ENCODE assay signal across 13 cellular contexts in genomic region chr17:74853048-74853397, GRCh38. TPM values are rescaled to one million over a fixed set of nuclear protein-coding genes. Genes with fewer than 3 reads are reported as not detected.
DNase-seq lines count a peak whose midpoint lies in the region; ATAC-seq and TF ChIP-seq lines count a peak whose summit lies in the region.
"Had no signal": no experiment of that assay in that cellular context is flagged by ENCODE, and none has a peak within 500 bp of the region (broad histone marks: within the 10 kb centered on the region; RNA-seq: fewer than 3 reads in every experiment).

No MANE protein-coding gene starts in this region.

- peak overlapping the region; percentile 50 for H3K4me3 Mint-ChIP-seq in activated CD8-positive, alpha-beta memory T cell treated with anti-CD3 and anti-CD28 coated beads, Interleukin-2, amount 10 ng/mL, durations not matched to agents 7 days and 5 days
- peak overlapping the region; percentile 62 for H3K4me3 Mint-ChIP-seq in central memory CD8-positive, alpha-beta T cell

- H3K36me3 Mint-ChIP-seq in activated CD8-positive, alpha-beta memory T cell treated with anti-CD3 and anti-CD28 coated beads, Interleukin-2, amount 10 ng/mL, durations not matched to agents 7 days and 5 days = no peaks in the 10 kb centered on the region
- peaks cover 5% of the 10 kb centered on the region for H3K36me3 Mint-ChIP-seq in central memory CD8-positive, alpha-beta T cell (ENCODE audit: insufficient read depth)

- no peak for TF ChIP-seq RAD21 in IMR-90 (IDR thresholded peaks at IDR 0.05; ENCODE audit: low read length)

- no peaks in the 10 kb centered on the region; the same call in 1 of the 2 replicates for H4K20me1 ChIP-seq in IMR-90 (ENCODE audit: insufficient read depth, low read length)

- no peak overlapping the region for H2BK120ac ChIP-seq in IMR-90 (ENCODE audit: low read depth, low read length)

- POLR2A ChIA-PET in IMR-90 (lab: Charles Lee; ENCODE audit: unreplicated experiment) = no interaction called here

- DNase-seq in activated CD8-positive, alpha-beta memory T cell treated with anti-CD3 and anti-CD28 coated beads, Interleukin-2, amount 10 ng/mL, durations not matched to agents 7 days and 5 days = no peak
- no peak for DNase-seq in activated CD8-positive, alpha-beta memory T cell treated with anti-CD3 and anti-CD28 coated beads, Interleukin-2, amount 50 U/mL, for 4 hours
- DNase-seq in IMR-90 (no peak), NCI-H510A (lab: John Stamatoyannopoulos, UW) (no peak), DMS79 treated with DMSO at 0.1 percent for 48 hours (lab: John Stamatoyannopoulos, UW) (no peak), GM03348 (ENCODE audit: low spot score) (no peak)
- DNase-seq in central memory CD8-positive, alpha-beta T cell (ENCODE audit: low spot score in 2 of 2) = no peak
- DNase-seq: aorta, left cardiac atrium had no signal

- in situ Hi-C loops in IMR-90 (cut with MboI; ENCODE audit: low sequenced_read_pairs) = loop anchor here (25.0 kb wide), 1 partner anchor 641 kb away; the partner anchor contains the start of genes RPL38 and TTYH2

- H2BK20ac ChIP-seq in IMR-90 (ENCODE audit: low read depth, low read length) = no peak overlapping the region

- H2AK9ac ChIP-seq in IMR-90 (replicated peaks; ENCODE audit: low read depth, low read length, poor library complexity) = peak overlapping the region; percentile 1

- H2AFZ ChIP-seq in IMR-90 (replicated peaks; ENCODE audit: low read length, poor library complexity) (no peak overlapping the region), neuron (ENCODE audit: low read depth, low read length) (no peak overlapping the region)

- H3K4me3 ChIP-seq in IMR-90 (ENCODE audit: insufficient read depth, low read depth, low read length) (no peak overlapping the region), neuron (ENCODE audit: low read length) (peak overlapping the region; percentile 36)

- no peak for TF ChIP-seq CTCF in IMR-90 (conservative IDR thresholded peaks at IDR 0.05; ENCODE audit: low read depth, low read length)

- H4K91ac ChIP-seq in IMR-90 (ENCODE audit: insufficient read depth, low read depth, low read length) = no peak overlapping the region

- no CpG with 5 or more reads among the region's 9 CpGs for WGBS in IMR-90 (ENCODE audit: extremely low coverage in 2 of 2, insufficient read length in 1 of 2), 2 experiments

- intact Hi-C loops in IMR-90 (cut with micrococcal nuclease) = no loop called here

- H3K56ac ChIP-seq in IMR-90 (ENCODE audit: extremely low read depth, insufficient read depth, low read length) = no peak overlapping the region

- no peaks in the 10 kb centered on the region for H3K36me3 ChIP-seq in IMR-90 (ENCODE audit: control insufficient read depth, insufficient read depth, low read length)
- H3K36me3 ChIP-seq in neuron (ENCODE audit: insufficient read depth, low read length) = no peaks in the 10 kb centered on the region
- H3K36me3 ChIP-seq: neutrophil had no signal

- no peaks in the 10 kb centered on the region for H3K9me1 ChIP-seq in IMR-90 (ENCODE audit: insufficient read depth, low read length)

- H3K9me3 ChIP-seq in IMR-90 (ENCODE audit: control insufficient read depth, insufficient read depth, low read length) (peaks cover 2% of the 10 kb centered on the region; the same call in 1 of the 2 replicates), neuron (ENCODE audit: low read length) (peaks cover 2% of the 10 kb centered on the region)
- H3K9me3 ChIP-seq: neutrophil had no signal

- H4K5ac ChIP-seq in IMR-90 (ENCODE audit: low read depth, low read length) = no peak overlapping the region

- H2AK5ac ChIP-seq in IMR-90 (ENCODE audit: low read depth, low read length) = no peak overlapping the region

- no peak overlapping the region for H3K4me2 ChIP-seq in IMR-90 (ENCODE audit: low read depth, low read length)

- dilution Hi-C loops in IMR-90 (cut with HindIII; ENCODE audit: low sequenced_read_pairs, unreplicated experiment) = no loop called here

- no peak overlapping the region for H2BK5ac ChIP-seq in IMR-90 (ENCODE audit: low read depth, low read length, poor library complexity, severe bottlenecking)

- H3K27me3 Mint-ChIP-seq in activated CD8-positive, alpha-beta memory T cell treated with anti-CD3 and anti-CD28 coated beads, Interleukin-2, amount 10 ng/mL, durations not matched to agents 7 days and 5 days = peaks cover 55% of the 10 kb centered on the region
- peaks cover 72% of the 10 kb centered on the region for H3K27me3 Mint-ChIP-seq in central memory CD8-positive, alpha-beta T cell

- BruUV-seq in IMR-90 (replicated peaks; lab: Mats Ljungman, UMichigan) = no TSS peak

- no peak overlapping the region for H3K27ac ChIP-seq in IMR-90 (ENCODE audit: insufficient read depth, low read length)
- H3K27ac ChIP-seq: foreskin keratinocyte, neutrophil had no signal

- no peak for ATAC-seq in activated CD8-positive, alpha-beta memory T cell treated with anti-CD3 and anti-CD28 coated beads, Interleukin-2, amount 10 ng/mL, durations not matched to agents 7 days and 5 days
- ATAC-seq in IMR-90 (ENCODE audit: low read depth) = no peak
- no peak for ATAC-seq in central memory CD8-positive, alpha-beta T cell (replicated peaks; ENCODE audit: extremely low read depth, poor library complexity, severe bottlenecking)
- ATAC-seq: SK-N-SH treated with all-trans-retinoic acid at 6 μM for 48 hours had no signal

- H3K4me1 ChIP-seq in IMR-90 (ENCODE audit: control insufficient read depth, insufficient read depth, low read length) (no peaks in the 10 kb centered on the region; the same call in 1 of the 2 replicates), neuron (ENCODE audit: insufficient read depth, low read length) (peaks cover 5% of the 10 kb centered on the region)
- H3K4me1 ChIP-seq: foreskin keratinocyte had no signal

- no peaks in the 10 kb centered on the region for H3K79me1 ChIP-seq in IMR-90 (ENCODE audit: low read depth in 1 of 2, low read length in 2 of 2)

- no peak overlapping the region for H3K27ac Mint-ChIP-seq in activated CD8-positive, alpha-beta memory T cell treated with anti-CD3 and anti-CD28 coated beads, Interleukin-2, amount 10 ng/mL, durations not matched to agents 7 days and 5 days
- H3K27ac Mint-ChIP-seq in central memory CD8-positive, alpha-beta T cell (ENCODE audit: low read depth) = no peak overlapping the region

- H3K27me3 ChIP-seq in IMR-90 (ENCODE audit: control insufficient read depth, insufficient read depth, low read length) (peaks cover 65% of the 10 kb centered on the region), neuron (ENCODE audit: insufficient read depth, low read length) (peaks cover 69% of the 10 kb centered on the region)

- no peak overlapping the region for H3K23ac ChIP-seq in IMR-90 (ENCODE audit: low read depth, low read length)

- H4K8ac ChIP-seq in IMR-90 (ENCODE audit: low read depth in 2 of 2, low read length in 2 of 2) = no peak overlapping the region

- no peak overlapping the region for H3K9ac ChIP-seq in IMR-90 (ENCODE audit: low read depth, low read length)

- no peak overlapping the region for H3K4ac ChIP-seq in IMR-90 (ENCODE audit: low read depth, low read length)

- H3K18ac ChIP-seq in IMR-90 (ENCODE audit: low read depth, low read length) = no peak overlapping the region

- CTCF ChIA-PET in activated CD8-positive, alpha-beta memory T cell treated with anti-CD3 and anti-CD28 coated beads, Interleukin-2, amount 10 ng/mL, durations not matched to agents 7 days and 5 days (lab: Charles Lee) = interaction anchor here (0.8 to 2.4 kb wide), 5 partner anchors 9 to 196 kb away, joined by 3 to 11 read pairs (median 8); no protein-coding TSS in a partner anchor
- CTCF ChIA-PET in IMR-90 (lab: Yijun Ruan, JAX) = interaction anchor here (0.7 kb wide), 1 partner anchor 14 kb away, joined by 3 read pairs; no protein-coding TSS in a partner anchor

- no peak for TF ChIP-seq POLR2A in IMR-90 (IDR thresholded peaks at IDR 0.05; ENCODE audit: low read depth, low read length)

- H2BK15ac ChIP-seq in IMR-90 (ENCODE audit: low read depth, low read length) = no peak overlapping the region

- no peak overlapping the region for H3K14ac ChIP-seq in IMR-90 (replicated peaks; ENCODE audit: low read depth, low read length)

- peaks cover 3% of the 10 kb centered on the region for H3K4me1 Mint-ChIP-seq in activated CD8-positive, alpha-beta memory T cell treated with anti-CD3 and anti-CD28 coated beads, Interleukin-2, amount 10 ng/mL, durations not matched to agents 7 days and 5 days
- H3K4me1 Mint-ChIP-seq in central memory CD8-positive, alpha-beta T cell = peaks cover 17% of the 10 kb centered on the region

- no peaks in the 10 kb centered on the region for H3K9me3 Mint-ChIP-seq in activated CD8-positive, alpha-beta memory T cell treated with anti-CD3 and anti-CD28 coated beads, Interleukin-2, amount 10 ng/mL, durations not matched to agents 7 days and 5 days (ENCODE audit: low read depth)
- no peaks in the 10 kb centered on the region for H3K9me3 Mint-ChIP-seq in central memory CD8-positive, alpha-beta T cell

TF ChIP-seq in IMR-90, 13 proteins besides CTCF, POLR2A, EP300 and RAD21 (continues in another document):
- TF ChIP-seq SMC3 (IDR thresholded peaks at IDR 0.05; ENCODE audit: low read depth, low read length) (no peak), RCOR1 (IDR thresholded peaks at IDR 0.05; ENCODE audit: insufficient replicate concordance, low read length) (no peak), BHLHE40 (IDR thresholded peaks at IDR 0.05; ENCODE audit: low read depth, low read length) (no peak), CEBPB (IDR thresholded peaks at IDR 0.05; ENCODE audit: low read depth, low read length) (no peak), RFX5 (IDR thresholded peaks at IDR 0.05; ENCODE audit: low read depth, low read length) (no peak), MAFK (IDR thresholded peaks at IDR 0.05; ENCODE audit: low read depth, low read length) (no peak)

RNA-seq across cellular contexts. Expression of gene GRIN2C, which starts 6.7 kb away (rescaled TPM):
- under 1 TPM; 0.07 to 0.09 TPM for total RNA-seq in activated CD8-positive, alpha-beta memory T cell treated with anti-CD3 and anti-CD28 coated beads, Interleukin-2, amount 10 ng/mL, durations not matched to agents 7 days and 5 days
- total RNA-seq in IMR-90 (2012; rRNA removed) = not detected in 2 replicates
- 0.22 TPM in 1 of 2 replicates, not detected in the other for polyA plus RNA-seq in IMR-90 (2012; rRNA removed)
- not detected in 2 replicates for polyA plus RNA-seq in IMR-90 (2012; cell fraction: cytosol; rRNA removed)
- polyA plus RNA-seq in IMR-90 (2012; cell fraction: nucleus; rRNA removed; ENCODE audit: low replicate concordance) = 0.16 and 0.69 TPM in 2 replicates
- total RNA-seq: foreskin keratinocyte had no signal
- polyA plus RNA-seq: foreskin keratinocyte had no signal

RNA-seq across cellular contexts. Expression of gene FDXR, which starts 19.8 kb away (rescaled TPM):
- 10 to 100 TPM; 38.2 to 39.4 TPM for total RNA-seq in activated CD8-positive, alpha-beta memory T cell treated with anti-CD3 and anti-CD28 coated beads, Interleukin-2, amount 10 ng/mL, durations not matched to agents 7 days and 5 days
- 12.2 and 12.4 TPM in 2 replicates for total RNA-seq in IMR-90 (2012; rRNA removed)
- polyA plus RNA-seq in IMR-90 (2012; rRNA removed) = 18.6 and 21.9 TPM in 2 replicates
- 28.4 and 36.3 TPM in 2 replicates for polyA plus RNA-seq in IMR-90 (2012; cell fraction: cytosol; rRNA removed)
- 35.0 and 82.3 TPM in 2 replicates for polyA plus RNA-seq in IMR-90 (2012; cell fraction: nucleus; rRNA removed; ENCODE audit: low replicate concordance)

RNA-seq across cellular contexts. Expression of gene FADS6, which starts 40.4 kb away (rescaled TPM):
- total RNA-seq in activated CD8-positive, alpha-beta memory T cell treated with anti-CD3 and anti-CD28 coated beads, Interleukin-2, amount 10 ng/mL, durations not matched to agents 7 days and 5 days = not detected
- not detected in 2 replicates for total RNA-seq in IMR-90 (2012; rRNA removed)
- not detected in 2 replicates for polyA plus RNA-seq in IMR-90 (2012; rRNA removed)
- polyA plus RNA-seq in IMR-90 (2012; cell fraction: cytosol; rRNA removed) = not detected in 2 replicates
- polyA plus RNA-seq in IMR-90 (2012; cell fraction: nucleus; rRNA removed; ENCODE audit: low replicate concordance) = not detected in 2 replicates
- total RNA-seq: aorta, foreskin keratinocyte, left cardiac atrium had no signal
- polyA plus RNA-seq: foreskin keratinocyte had no signal
